Comparison of ENCODE assay signal across 36 cellular contexts in the genomic region with DNA sequence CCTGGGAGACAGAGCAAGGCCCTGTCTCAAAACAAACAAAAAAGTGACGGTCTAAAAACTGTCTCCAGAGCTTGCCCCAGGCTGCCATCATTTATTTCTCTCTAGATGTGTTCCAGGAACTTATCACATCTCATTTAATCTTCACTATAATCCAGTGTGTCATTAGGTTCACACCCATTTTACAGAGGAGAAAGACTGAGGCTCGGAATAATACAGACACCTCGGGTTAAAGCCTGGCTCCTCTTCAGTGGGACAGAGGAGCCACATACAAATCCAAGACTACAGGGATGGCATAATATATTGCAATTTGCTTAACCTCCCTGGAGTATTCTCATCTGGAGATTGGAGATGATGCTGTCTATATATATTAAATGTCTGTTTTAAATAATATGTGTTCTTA. TPM values are rescaled to one million over a fixed set of nuclear protein-coding genes. Genes with fewer than 3 reads are reported as not detected.
"Had no signal": no experiment of that assay in that cellular context is flagged by ENCODE, and none has a peak within 500 bp of the region (broad histone marks: within the 10 kb centered on the region; RNA-seq: fewer than 3 reads in every experiment).

No MANE protein-coding gene starts in this region.

- H3K27ac Mint-ChIP-seq: naive thymus-derived CD4-positive, alpha-beta T cell; natural killer cell; nephron; stimulated activated memory B cell treated with anti-CD40 and anti-IgM and Interleukin-4, amounts not matched to agents 10 μg/mL and 1 μg/mL and 100 μg/mL, for 72 hours had no signal

- DNase-seq: naive thymus-derived CD4-positive, alpha-beta T cell; natural killer cell; nucleus accumbens; pancreas; retina; spleen; stimulated activated CD4-positive, alpha-beta T cell treated with anti-CD3 and anti-CD28 coated beads, Interleukin-12 subunit alpha, Interleukin-12 subunit beta, amount 100 ng/mL, for 4 hours; stimulated activated CD4-positive, alpha-beta T cell treated with anti-CD3 and anti-CD28 coated beads, Interleukin-1b, Interleukin-23, amount 100 ng/mL, for 48 hours; stimulated activated CD4-positive, alpha-beta T cell treated with anti-CD3 and anti-CD28 coated beads, Interleukin-4, amount 100 ng/mL, for 1 hour; stimulated activated CD4-positive, alpha-beta T cell treated with anti-CD3 and anti-CD28 coated beads, Interleukin-4, amount 100 ng/mL, for 4 hours; stimulated activated CD8-positive, alpha-beta memory T cell treated with anti-CD3 and anti-CD28 coated beads, Interleukin-4, amount 100 ng/mL, for 48 hours; stimulated activated naive CD4-positive, alpha-beta T cell; stimulated activated naive CD8-positive, alpha-beta T cell treated with anti-CD3 and anti-CD28 coated beads, Interleukin-15, amount 100 ng/mL, for 72 hours; stimulated activated naive CD8-positive, alpha-beta T cell treated with anti-CD3 and anti-CD28 coated beads, Interleukin-15, Interleukin-2, amounts not matched to agents 100 U/mL and 50 U/mL, for 24 hours; thyroid gland; trophoblast cell; upper lobe of left lung; uterus had no signal

- H3K27ac ChIP-seq: neutrophil, pancreas, prostate gland, right atrium auricular region, skin epidermis, spleen, thoracic aorta, thyroid gland, tibial nerve, upper lobe of left lung, uterus had no signal

- H3K27me3 ChIP-seq: neutrophil, pancreas, right atrium auricular region, spleen, thyroid gland, tibial nerve, upper lobe of left lung, uterus had no signal

- H3K27me3 Mint-ChIP-seq: stimulated activated naive CD8-positive, alpha-beta T cell treated with anti-CD3 and anti-CD28 coated beads, Interleukin-15, amount 100 ng/mL, for 72 hours had no signal

- H3K9me3 Mint-ChIP-seq: naive thymus-derived CD4-positive, alpha-beta T cell; natural killer cell; nephron; stimulated activated memory B cell treated with anti-CD40 and anti-IgM and Interleukin-4, amounts not matched to agents 10 μg/mL and 1 μg/mL and 100 μg/mL, for 72 hours; stimulated activated naive CD8-positive, alpha-beta T cell treated with anti-CD3 and anti-CD28 coated beads, Interleukin-15, amount 100 ng/mL, for 72 hours had no signal

- H3K9me3 ChIP-seq: neutrophil, pancreas, prostate gland, right atrium auricular region, spleen, thoracic aorta, thyroid gland, tibial nerve, upper lobe of left lung, uterus had no signal

- H3K36me3 Mint-ChIP-seq: naive thymus-derived CD4-positive, alpha-beta T cell; natural killer cell; stimulated activated memory B cell treated with anti-CD40 and anti-IgM and Interleukin-4, amounts not matched to agents 10 μg/mL and 1 μg/mL and 100 μg/mL, for 72 hours had no signal

- H3K4me1 Mint-ChIP-seq: natural killer cell; stimulated activated memory B cell treated with anti-CD40 and anti-IgM and Interleukin-4, amounts not matched to agents 10 μg/mL and 1 μg/mL and 100 μg/mL, for 72 hours; stimulated activated naive CD8-positive, alpha-beta T cell treated with anti-CD3 and anti-CD28 coated beads, Interleukin-15, amount 100 ng/mL, for 72 hours had no signal

- FAIRE-seq: pancreas had no signal

- H3K4me3 ChIP-seq: pancreas, prostate gland, right atrium auricular region, skin epidermis, smooth muscle cell, spleen, thoracic aorta, thyroid gland, tibial nerve, upper lobe of left lung, uterus had no signal

- H3K36me3 ChIP-seq: neutrophil, pancreas, prostate gland, right atrium auricular region, spleen, thoracic aorta, thyroid gland, tibial nerve, upper lobe of left lung, uterus had no signal

- H3K4me1 ChIP-seq: prostate gland, thyroid gland, tibial nerve, uterus had no signal

- H3K4me3 Mint-ChIP-seq: naive thymus-derived CD4-positive, alpha-beta T cell; natural killer cell; nephron; stimulated activated memory B cell treated with anti-CD40 and anti-IgM and Interleukin-4, amounts not matched to agents 10 μg/mL and 1 μg/mL and 100 μg/mL, for 72 hours; stimulated activated naive CD8-positive, alpha-beta T cell treated with anti-CD3 and anti-CD28 coated beads, Interleukin-15, amount 100 ng/mL, for 72 hours had no signal

- ATAC-seq: naive thymus-derived CD4-positive, alpha-beta T cell; natural killer cell; pancreas; sciatic nerve; stimulated activated memory B cell treated with anti-CD40 and anti-IgM and Interleukin-4, amounts not matched to agents 10 μg/mL and 1 μg/mL and 100 μg/mL, for 72 hours; stimulated activated naive CD8-positive, alpha-beta T cell treated with anti-CD3 and anti-CD28 coated beads, Interleukin-15, amount 100 ng/mL, for 72 hours; stimulated activated naive CD8-positive, alpha-beta T cell treated with anti-CD3 and anti-CD28 coated beads, Interleukin-15, Interleukin-2, amounts not matched to agents 100 U/mL and 50 U/mL, for 24 hours had no signal

- H3K4me2 ChIP-seq: smooth muscle cell had no signal

RNA-seq across cellular contexts. Expression of a gene that starts 5.9 kb away (rescaled TPM):
- total RNA-seq: naive thymus-derived CD4-positive, alpha-beta T cell; natural killer cell; omental fat pad; osteocyte; pancreas; posterior vena cava; pulmonary artery endothelial cell; right atrium auricular region; sciatic nerve; smooth muscle cell; spleen; subcutaneous adipose tissue; temporal lobe; thoracic aorta; thyroid gland; tibial nerve; upper lobe of left lung; urinary bladder; uterus had no signal
- polyA plus RNA-seq: naive thymus-derived CD4-positive, alpha-beta T cell; neural cell; pancreas; smooth muscle cell; spleen; urinary bladder had no signal

RNA-seq across cellular contexts. Expression of a gene that starts 10.7 kb away (rescaled TPM):
- total RNA-seq: naive thymus-derived CD4-positive, alpha-beta T cell; natural killer cell; pulmonary artery endothelial cell; smooth muscle cell had no signal
- polyA plus RNA-seq: naive thymus-derived CD4-positive, alpha-beta T cell; neural cell; smooth muscle cell had no signal

RNA-seq across cellular contexts. Expression of a gene that starts 46.1 kb away (rescaled TPM):
- total RNA-seq: naive thymus-derived CD4-positive, alpha-beta T cell; natural killer cell; omental fat pad; osteocyte; posterior vena cava; pulmonary artery endothelial cell; right atrium auricular region; sciatic nerve; smooth muscle cell; spleen; subcutaneous adipose tissue; temporal lobe; thoracic aorta; thyroid gland; tibial nerve; upper lobe of left lung; urinary bladder; uterus had no signal
- polyA plus RNA-seq: naive thymus-derived CD4-positive, alpha-beta T cell; neural cell; smooth muscle cell; urinary bladder had no signal

RNA-seq across cellular contexts. Expression of a gene that starts 52.7 kb away (rescaled TPM):
- total RNA-seq: naive thymus-derived CD4-positive, alpha-beta T cell; natural killer cell; osteocyte; posterior vena cava; pulmonary artery endothelial cell; right atrium auricular region; sciatic nerve; smooth muscle cell; temporal lobe; thoracic aorta; tibial nerve; urinary bladder; uterus had no signal
- polyA plus RNA-seq: naive thymus-derived CD4-positive, alpha-beta T cell; neural cell; smooth muscle cell; spleen had no signal
